In the genomic region with DNA sequence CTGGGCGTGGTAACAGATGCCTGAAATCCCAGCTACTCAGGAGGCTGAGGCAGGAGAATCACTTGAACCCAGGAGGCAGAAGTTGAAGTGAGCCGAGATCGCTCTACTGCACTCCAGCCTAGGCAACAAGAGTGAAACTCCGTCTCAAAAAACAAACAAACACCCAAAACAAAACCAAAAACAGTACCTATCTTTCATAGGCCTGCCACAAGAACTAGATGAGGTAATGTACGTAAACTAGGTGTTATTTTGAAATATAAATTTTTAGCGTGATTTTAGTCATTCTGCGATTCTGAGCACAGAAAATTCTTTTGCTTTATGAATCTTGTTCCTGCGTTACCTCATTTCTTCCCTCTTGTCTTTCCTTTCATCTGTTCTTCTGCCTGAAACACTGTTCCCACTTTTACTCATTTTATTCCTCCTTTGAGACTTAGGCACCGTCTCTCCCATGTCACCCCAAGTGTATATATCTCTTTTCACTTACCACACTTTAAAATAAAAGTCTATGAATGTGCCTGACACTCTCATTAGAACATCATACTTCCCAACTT, we compare ENCODE assay signal across 13 cellular contexts.
"Had no signal": no experiment of that assay in that cellular context is flagged by ENCODE, and none has a peak within 500 bp of the region (broad histone marks: within the 10 kb centered on the region; RNA-seq: fewer than 3 reads in every experiment).

No MANE protein-coding gene starts in this region.

- H3K4me1 Mint-ChIP-seq: immature natural killer cell; natural killer cell; stimulated activated effector memory CD8-positive, alpha-beta T cell treated with anti-CD3 and anti-CD28 coated beads, Interleukin-12 subunit alpha, Interleukin-12 subunit beta, amount 100 ng/mL, for 72 hours had no signal

- H3K9me3 ChIP-seq: gastrocnemius medialis, heart left ventricle had no signal

- H3K27me3 ChIP-seq: dorsolateral prefrontal cortex, gastrocnemius medialis, heart left ventricle had no signal

- H3K36me3 Mint-ChIP-seq: activated naive CD8-positive, alpha-beta T cell; immature natural killer cell; natural killer cell; stimulated activated effector memory CD8-positive, alpha-beta T cell treated with anti-CD3 and anti-CD28 coated beads, Interleukin-12 subunit alpha, Interleukin-12 subunit beta, amount 100 ng/mL, for 72 hours had no signal

- H3K9me3 Mint-ChIP-seq: stimulated activated effector memory CD8-positive, alpha-beta T cell treated with anti-CD3 and anti-CD28 coated beads, Interleukin-12 subunit alpha, Interleukin-12 subunit beta, amount 100 ng/mL, for 72 hours had no signal

- H3K4me3 Mint-ChIP-seq: activated naive CD8-positive, alpha-beta T cell; immature natural killer cell; natural killer cell; stimulated activated effector memory CD8-positive, alpha-beta T cell treated with anti-CD3 and anti-CD28 coated beads, Interleukin-12 subunit alpha, Interleukin-12 subunit beta, amount 100 ng/mL, for 72 hours had no signal

- H3K27ac Mint-ChIP-seq: activated naive CD8-positive, alpha-beta T cell; immature natural killer cell; natural killer cell; stimulated activated effector memory CD8-positive, alpha-beta T cell treated with anti-CD3 and anti-CD28 coated beads, Interleukin-12 subunit alpha, Interleukin-12 subunit beta, amount 100 ng/mL, for 72 hours had no signal

- H3K27me3 Mint-ChIP-seq: activated naive CD8-positive, alpha-beta T cell had no signal

- H3K36me3 ChIP-seq: gastrocnemius medialis, heart left ventricle had no signal

- DNase-seq: activated CD4-positive, alpha-beta T cell treated with anti-CD3 and anti-CD28 coated beads for 4 hours; activated CD8-positive, alpha-beta memory T cell treated with anti-CD3 and anti-CD28 coated beads, Interleukin-2, amount 50 U/mL, for 48 hours; activated gamma-delta T cell treated with Interleukin-2 at 50 U/mL for 16 hours; amniotic stem cell; dorsolateral prefrontal cortex; erythroblast; gastrocnemius medialis; heart left ventricle; immature natural killer cell; mesendoderm; natural killer cell had no signal

- H3K4me3 ChIP-seq: dorsolateral prefrontal cortex, gastrocnemius medialis, heart left ventricle had no signal

- ATAC-seq: gastrocnemius medialis; heart left ventricle; stimulated activated effector memory CD8-positive, alpha-beta T cell treated with anti-CD3 and anti-CD28 coated beads, Interleukin-12 subunit alpha, Interleukin-12 subunit beta, amount 100 ng/mL, for 72 hours had no signal
